Comparison of ENCODE assay signal across 26 cellular contexts in genomic region chr7:33735403-33735802, GRCh38.
"Had no signal": no experiment of that assay in that cellular context is flagged by ENCODE, and none has a peak within 500 bp of the region (broad histone marks: within the 10 kb centered on the region; RNA-seq: fewer than 3 reads in every experiment).

No MANE protein-coding gene starts in this region.

- H3K27me3 Mint-ChIP-seq: naive thymus-derived CD4-positive, alpha-beta T cell; stimulated activated naive CD8-positive, alpha-beta T cell treated with anti-CD3 and anti-CD28 coated beads, Interleukin-15, Interleukin-2, amounts not matched to agents 100 ng/mL and 50 ng/mL, for 24 hours had no signal

- H3K4me3 Mint-ChIP-seq: naive thymus-derived CD4-positive, alpha-beta T cell; natural killer cell; neural progenitor cell; stimulated activated effector memory CD8-positive, alpha-beta T cell treated with anti-CD3 and anti-CD28 coated beads, Interleukin-12 subunit alpha, Interleukin-12 subunit beta, amount 100 ng/mL, for 72 hours; stimulated activated naive B cell treated with anti-CD40 and anti-IgM and Interleukin-4, amounts not matched to agents 10 μg/mL and 1 μg/mL and 100 μg/mL, for 72 hours; stimulated activated naive CD8-positive, alpha-beta T cell treated with anti-CD3 and anti-CD28 coated beads, Interleukin-15, Interleukin-2, amounts not matched to agents 100 ng/mL and 50 ng/mL, for 24 hours had no signal

- H3K27ac Mint-ChIP-seq: naive thymus-derived CD4-positive, alpha-beta T cell; natural killer cell; neural progenitor cell; progenitor cell of endocrine pancreas; stimulated activated effector memory CD8-positive, alpha-beta T cell treated with anti-CD3 and anti-CD28 coated beads, Interleukin-12 subunit alpha, Interleukin-12 subunit beta, amount 100 ng/mL, for 72 hours; stimulated activated naive B cell treated with anti-CD40 and anti-IgM and Interleukin-4, amounts not matched to agents 10 μg/mL and 1 μg/mL and 100 μg/mL, for 72 hours; stimulated activated naive CD8-positive, alpha-beta T cell treated with anti-CD3 and anti-CD28 coated beads, Interleukin-15, Interleukin-2, amounts not matched to agents 100 ng/mL and 50 ng/mL, for 24 hours had no signal

- H3K9me3 Mint-ChIP-seq: neural progenitor cell; stimulated activated effector memory CD8-positive, alpha-beta T cell treated with anti-CD3 and anti-CD28 coated beads, Interleukin-12 subunit alpha, Interleukin-12 subunit beta, amount 100 ng/mL, for 72 hours; stimulated activated naive B cell treated with anti-CD40 and anti-IgM and Interleukin-4, amounts not matched to agents 10 μg/mL and 1 μg/mL and 100 μg/mL, for 72 hours; stimulated activated naive CD8-positive, alpha-beta T cell treated with anti-CD3 and anti-CD28 coated beads, Interleukin-15, Interleukin-2, amounts not matched to agents 100 ng/mL and 50 ng/mL, for 24 hours had no signal

- H3K9ac ChIP-seq: neural progenitor cell, parathyroid adenoma had no signal

- H3K4me3 ChIP-seq: neural progenitor cell, ovary, psoas muscle, right lobe of liver, sigmoid colon, stomach, testis, tibial artery, transverse colon, upper lobe of left lung, vagina had no signal

- H3K79me2 ChIP-seq: parathyroid adenoma had no signal

- ATAC-seq: naive thymus-derived CD4-positive, alpha-beta T cell; natural killer cell; stimulated activated effector memory CD8-positive, alpha-beta T cell treated with anti-CD3 and anti-CD28 coated beads, Interleukin-12 subunit alpha, Interleukin-12 subunit beta, amount 100 ng/mL, for 72 hours; stimulated activated naive B cell treated with anti-CD40 and anti-IgM and Interleukin-4, amounts not matched to agents 10 μg/mL and 1 μg/mL and 100 μg/mL, for 72 hours had no signal

- H3K4me1 Mint-ChIP-seq: naive thymus-derived CD4-positive, alpha-beta T cell; neural progenitor cell; stimulated activated effector memory CD8-positive, alpha-beta T cell treated with anti-CD3 and anti-CD28 coated beads, Interleukin-12 subunit alpha, Interleukin-12 subunit beta, amount 100 ng/mL, for 72 hours; stimulated activated naive B cell treated with anti-CD40 and anti-IgM and Interleukin-4, amounts not matched to agents 10 μg/mL and 1 μg/mL and 100 μg/mL, for 72 hours had no signal

- H2AFZ ChIP-seq: neural progenitor cell, parathyroid adenoma had no signal

- H3K27me3 ChIP-seq: neural progenitor cell, ovary, right lobe of liver, sigmoid colon, stomach, testis, tibial artery, transverse colon, upper lobe of left lung, vagina had no signal

- H3K4me1 ChIP-seq: neural progenitor cell, parathyroid adenoma, testis, tibial artery, transverse colon, vagina had no signal

- H3K27ac ChIP-seq: neural progenitor cell, ovary, parathyroid adenoma, psoas muscle, right lobe of liver, sigmoid colon, stomach, testis, tibial artery, transverse colon, vagina had no signal

- DNase-seq: naive thymus-derived CD4-positive, alpha-beta T cell; natural killer cell; occipital lobe; ovary; posterior cingulate gyrus; psoas muscle; right lobe of liver; sigmoid colon; small intestine; stimulated activated CD4-positive, alpha-beta T cell treated with anti-CD3 and anti-CD28 coated beads, Interleukin-15, amount 100 ng/mL, for 24 hours; stimulated activated CD4-positive, alpha-beta T cell treated with anti-CD3 and anti-CD28 coated beads, Interleukin-2, amount 100 ng/mL, for 24 hours; stimulated activated CD4-positive, alpha-beta T cell treated with anti-CD3 and anti-CD28 coated beads, Interleukin-2, amount 100 ng/mL, for 48 hours; stimulated activated CD4-positive, alpha-beta T cell treated with anti-CD3 and anti-CD28 coated beads, Interleukin-4, amount 100 ng/mL, for 24 hours; stimulated activated naive B cell treated with anti-CD40 and anti-IgM and Interleukin-4, amounts not matched to agents 10 μg/mL and 1 μg/mL and 100 μg/mL, for 72 hours; stimulated activated naive CD4-positive, alpha-beta T cell treated with Interleukin-2 at 50 U/mL for 16 hours; stomach; testis; tibial artery; transverse colon; upper lobe of left lung had no signal

- H3K36me3 ChIP-seq: neural progenitor cell, ovary, right lobe of liver, sigmoid colon, stomach, tibial artery, transverse colon, upper lobe of left lung, vagina had no signal

- H3K4me2 ChIP-seq: neural progenitor cell had no signal

- H3K36me3 Mint-ChIP-seq: natural killer cell; neural progenitor cell; stimulated activated effector memory CD8-positive, alpha-beta T cell treated with anti-CD3 and anti-CD28 coated beads, Interleukin-12 subunit alpha, Interleukin-12 subunit beta, amount 100 ng/mL, for 72 hours had no signal

- H3K9me3 ChIP-seq: ovary, psoas muscle, right lobe of liver, sigmoid colon, stomach, testis, tibial artery, transverse colon, upper lobe of left lung, vagina had no signal
